1 cellular context compared by ENCODE assay signal in the genomic region with DNA sequence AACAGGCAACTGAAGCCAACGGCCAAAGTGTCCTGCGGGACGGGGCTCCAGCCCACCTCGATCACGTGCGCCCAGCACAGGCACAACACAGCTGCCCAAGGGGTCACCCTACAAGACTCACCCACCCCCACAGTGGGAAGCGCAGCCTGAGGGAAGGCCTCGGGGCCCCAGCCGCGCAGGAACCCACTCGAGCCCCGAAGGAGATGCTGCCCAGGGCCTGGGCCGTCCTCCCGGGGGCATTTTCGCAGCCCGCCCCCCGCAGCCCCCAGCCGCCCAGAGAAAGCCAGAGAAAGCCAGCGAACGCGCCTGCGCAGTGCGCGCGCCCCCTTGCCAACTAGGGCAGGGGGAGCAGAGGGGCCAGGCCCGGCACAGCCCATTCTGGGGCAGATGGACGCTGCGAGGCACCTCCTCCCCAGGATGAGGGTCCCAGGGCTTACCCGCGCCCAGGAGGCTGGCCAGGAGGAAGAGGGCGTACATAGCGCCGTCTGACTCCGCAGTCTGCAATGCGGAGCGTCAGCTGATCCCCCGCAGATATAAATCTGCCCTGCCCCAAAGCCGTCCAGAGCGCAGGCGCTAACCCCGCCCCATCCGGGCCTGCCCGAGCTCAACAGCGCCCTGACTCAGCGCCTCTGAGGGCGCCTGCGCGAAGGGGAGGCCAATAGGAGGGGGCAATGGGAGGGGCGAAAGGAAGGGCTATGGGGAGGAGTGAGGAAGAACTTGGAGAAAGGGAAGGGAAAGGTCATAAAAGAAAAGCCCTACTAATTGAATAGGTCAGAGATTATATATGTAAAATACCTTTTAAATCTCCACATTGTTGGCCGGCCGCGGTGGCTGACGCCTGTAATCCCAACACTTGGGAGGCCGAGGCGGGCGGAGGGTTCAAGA.
TF ChIP-seq lines count a peak whose summit lies in the region.

Gene PSAP (minus strand): TSS at position 507 of the 885 bp plus-strand sequence. CDS start 30 bp downstream, at position 477.

TF ChIP-seq in SK-N-SH, 30 proteins besides CTCF, POLR2A, EP300 and RAD21 (continued from another document):
- TF ChIP-seq GATA2 (CRISPR knock-in tag; IDR thresholded peaks at IDR 0.05) = peak; percentile 92
- TF ChIP-seq FOXM1 (IDR thresholded peaks at IDR 0.05; ENCODE audit: low read depth) = no peak
- TF ChIP-seq NFIC (IDR thresholded peaks at IDR 0.05; ENCODE audit: borderline replicate concordance) = no peak
- TF ChIP-seq ELF1 (IDR thresholded peaks at IDR 0.05) = no peak
- TF ChIP-seq YY1 (IDR thresholded peaks at IDR 0.05; ENCODE audit: low read depth) = no peak
- TF ChIP-seq, protein P1, sequence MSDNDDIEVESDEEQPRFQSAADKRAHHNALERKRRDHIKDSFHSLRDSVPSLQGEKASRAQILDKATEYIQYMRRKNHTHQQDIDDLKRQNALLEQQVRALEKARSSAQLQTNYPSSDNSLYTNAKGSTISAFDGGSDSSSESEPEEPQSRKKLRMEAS (IDR thresholded peaks at IDR 0.05; ENCODE audit: low read depth) = peak; percentile 41; the same call in 1 of the 2 replicates
- TF ChIP-seq, protein P2, sequence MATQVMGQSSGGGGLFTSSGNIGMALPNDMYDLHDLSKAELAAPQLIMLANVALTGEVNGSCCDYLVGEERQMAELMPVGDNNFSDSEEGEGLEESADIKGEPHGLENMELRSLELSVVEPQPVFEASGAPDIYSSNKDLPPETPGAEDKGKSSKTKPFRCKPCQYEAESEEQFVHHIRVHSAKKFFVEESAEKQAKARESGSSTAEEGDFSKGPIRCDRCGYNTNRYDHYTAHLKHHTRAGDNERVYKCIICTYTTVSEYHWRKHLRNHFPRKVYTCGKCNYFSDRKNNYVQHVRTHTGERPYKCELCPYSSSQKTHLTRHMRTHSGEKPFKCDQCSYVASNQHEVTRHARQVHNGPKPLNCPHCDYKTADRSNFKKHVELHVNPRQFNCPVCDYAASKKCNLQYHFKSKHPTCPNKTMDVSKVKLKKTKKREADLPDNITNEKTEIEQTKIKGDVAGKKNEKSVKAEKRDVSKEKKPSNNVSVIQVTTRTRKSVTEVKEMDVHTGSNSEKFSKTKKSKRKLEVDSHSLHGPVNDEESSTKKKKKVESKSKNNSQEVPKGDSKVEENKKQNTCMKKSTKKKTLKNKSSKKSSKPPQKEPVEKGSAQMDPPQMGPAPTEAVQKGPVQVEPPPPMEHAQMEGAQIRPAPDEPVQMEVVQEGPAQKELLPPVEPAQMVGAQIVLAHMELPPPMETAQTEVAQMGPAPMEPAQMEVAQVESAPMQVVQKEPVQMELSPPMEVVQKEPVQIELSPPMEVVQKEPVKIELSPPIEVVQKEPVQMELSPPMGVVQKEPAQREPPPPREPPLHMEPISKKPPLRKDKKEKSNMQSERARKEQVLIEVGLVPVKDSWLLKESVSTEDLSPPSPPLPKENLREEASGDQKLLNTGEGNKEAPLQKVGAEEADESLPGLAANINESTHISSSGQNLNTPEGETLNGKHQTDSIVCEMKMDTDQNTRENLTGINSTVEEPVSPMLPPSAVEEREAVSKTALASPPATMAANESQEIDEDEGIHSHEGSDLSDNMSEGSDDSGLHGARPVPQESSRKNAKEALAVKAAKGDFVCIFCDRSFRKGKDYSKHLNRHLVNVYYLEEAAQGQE (IDR thresholded peaks at IDR 0.05; ENCODE audit: low read depth, low read length) = no peak; the same call in 1 of the 2 replicates
- TF ChIP-seq TAF1 (IDR thresholded peaks at IDR 0.05; ENCODE audit: borderline replicate concordance, low read depth, low read length) = peak; percentile 65; the same call in 1 of the 2 replicates
- TF ChIP-seq JUND (IDR thresholded peaks at IDR 0.05) = peak; percentile 75
- TF ChIP-seq NRF1 (IDR thresholded peaks at IDR 0.05; ENCODE audit: low read depth, low read length) = peak; percentile 76
- TF ChIP-seq RXRA (IDR thresholded peaks at IDR 0.05; ENCODE audit: borderline replicate concordance, low read depth) = peak; percentile 34; the same call in 1 of the 2 replicates
- peak; percentile 95 for TF ChIP-seq MXI1 (IDR thresholded peaks at IDR 0.05; ENCODE audit: low read depth, low read length)
- TF ChIP-seq SIN3A (IDR thresholded peaks at IDR 0.05; ENCODE audit: borderline replicate concordance, low read depth, low read length) = peak; percentile 81; the same call in 1 of the 2 replicates
- TF ChIP-seq FOSL2 (IDR thresholded peaks at IDR 0.05; ENCODE audit: borderline replicate concordance, low read depth) = peak; percentile 70; the same call in 1 of the 2 replicates
- TF ChIP-seq USF2 (IDR thresholded peaks at IDR 0.05; ENCODE audit: borderline replicate concordance, low read depth, low read length) = peak; percentile 55; the same call in 1 of the 2 replicates
- no peak; the same call in 1 of the 2 replicates for TF ChIP-seq SMC3 (IDR thresholded peaks at IDR 0.05; ENCODE audit: low read depth, low read length)
- 0 out of 2 replicates have a peak, but pooled peaks have one; percentile 10 for TF ChIP-seq RCOR1 (IDR thresholded peaks at IDR 0.05; ENCODE audit: low read length)
- peak; percentile 82; the same call in 1 of the 2 replicates for TF ChIP-seq TEAD4 (IDR thresholded peaks at IDR 0.05; ENCODE audit: borderline replicate concordance, insufficient read depth)
